In the genomic region with DNA sequence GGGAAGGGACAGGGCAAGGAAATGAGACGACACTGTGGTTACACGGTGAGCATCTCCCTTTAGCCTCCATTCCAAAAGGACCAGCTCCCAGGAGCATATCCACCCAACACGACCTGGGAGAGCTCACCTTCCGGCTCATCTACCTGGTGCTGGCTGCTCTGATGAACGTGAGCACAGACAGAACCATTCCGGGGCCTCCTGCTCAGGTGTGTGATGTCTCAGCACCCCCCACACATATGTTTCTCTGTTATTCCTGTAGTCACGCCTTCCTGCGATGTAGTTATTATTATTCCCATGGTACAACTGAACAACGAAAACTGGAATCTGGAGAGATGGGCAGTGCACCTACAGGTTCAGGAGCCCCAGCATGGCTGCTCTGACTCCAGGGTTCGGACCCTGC, we compare ENCODE assay signal across 1 cellular context.
TF ChIP-seq lines count a peak whose summit lies in the region.

No MANE protein-coding gene starts in this region.

TF ChIP-seq in H1, 55 proteins besides CTCF, POLR2A, EP300 and RAD21 (continued from another document):
- TF ChIP-seq EGR1 (IDR thresholded peaks at IDR 0.05; ENCODE audit: borderline replicate concordance, low read depth, low read length) (no peak), ZNF274 (IDR thresholded peaks at IDR 0.05; ENCODE audit: borderline replicate concordance, extremely low read depth, low read length) (no peak), CTBP2 (IDR thresholded peaks at IDR 0.05; ENCODE audit: borderline replicate concordance, insufficient read depth, insufficient read length, low read length) (no peak), ASH2L (IDR thresholded peaks at IDR 0.05; ENCODE audit: low read length) (no peak), TEAD4 (IDR thresholded peaks at IDR 0.05; ENCODE audit: low read depth, low read length) (no peak), BCL11A (IDR thresholded peaks at IDR 0.05; ENCODE audit: low read depth in 2 of 2, low read length in 2 of 2) (no peak), NANOG (IDR thresholded peaks at IDR 0.05; ENCODE audit: insufficient read depth, low read depth, low read length, poor library complexity, severe bottlenecking) (no peak), SP1 (IDR thresholded peaks at IDR 0.05; ENCODE audit: low read depth, low read length) (no peak)
